8 cellular contexts compared by ENCODE assay signal in the genomic region with DNA sequence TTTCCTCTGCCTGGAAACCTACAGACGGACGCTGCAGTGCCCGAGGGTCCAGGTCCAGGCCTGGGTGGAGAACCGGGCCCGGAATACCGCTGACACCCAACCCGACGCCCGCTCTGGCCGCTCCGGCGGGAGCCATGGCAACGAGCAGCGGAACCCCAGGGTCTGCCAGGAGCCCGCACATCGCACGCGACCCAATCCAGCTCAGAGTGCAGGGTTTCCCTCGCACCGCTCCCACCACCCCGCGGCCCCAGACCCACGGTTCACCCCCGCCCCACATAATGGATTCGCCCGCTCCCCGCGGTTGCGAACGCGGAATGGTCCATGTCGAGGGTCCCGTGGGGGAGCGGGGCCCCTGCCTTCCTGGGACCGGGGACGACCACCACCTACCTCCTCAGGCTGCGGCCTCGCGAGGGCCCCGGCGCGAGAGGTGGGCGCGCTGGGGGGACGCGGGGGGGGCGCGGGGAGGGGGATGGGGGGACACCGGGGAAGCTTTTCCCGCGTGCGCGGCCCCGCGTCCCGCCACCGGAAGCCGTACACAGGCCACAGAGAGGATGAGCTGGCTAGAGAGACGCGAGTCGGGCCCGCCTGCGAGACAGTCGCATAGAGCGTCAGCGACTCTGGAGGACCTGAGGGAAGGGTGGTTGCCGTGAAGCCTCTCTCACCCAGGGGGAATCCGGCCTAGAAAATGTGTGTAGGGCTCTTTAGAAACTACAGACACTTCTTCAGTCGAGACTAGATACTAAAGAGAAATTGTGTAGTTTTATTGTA.
DNase-seq lines count a peak whose midpoint lies in the region; ATAC-seq lines count a peak whose summit lies in the region.

Gene SSRP1, minus strand, starts transcription at position 550 of the 768 bp plus-strand sequence. CDS start 771 bp downstream, outside the sequence.

- ATAC-seq in GM18873 (IDR thresholded peaks at IDR 0.05; ENCODE audit: low FRiP score, unreplicated experiment), result peak; percentile 94
- peak; percentile 99 for ATAC-seq in HG03108 (IDR thresholded peaks at IDR 0.05; ENCODE audit: unreplicated experiment)

- DNase-seq in AG08395 (ENCODE audit: low spot score) (peak; percentile 94), NCI-H2196 treated with DMSO at 0.1 percent for 48 hours (lab: John Stamatoyannopoulos, UW; ENCODE audit: unreplicated experiment) (peak; percentile 85), islet precursor cell (peak; percentile 93)
- DNase-seq in activated CD4-positive, CD25-positive, alpha-beta regulatory T cell treated with anti-CD3 and anti-CD28 coated beads, Interleukin-2, amount 50 U/mL, for 16 hours (ENCODE audit: low read depth, low spot score), result peak; percentile 75
- peak; percentile 84 for DNase-seq in central memory CD4-positive, alpha-beta T cell
- DNase-seq in stimulated activated CD4-positive, alpha-beta T cell treated with anti-CD3 and anti-CD28 coated beads, Interleukin-12 subunit alpha, Interleukin-12 subunit beta, amount 100 ng/mL, for 48 hours (ENCODE audit: low read depth in 2 of 3, low spot score in 1 of 3), result peak; percentile 68 to 84 (median 84)

Comparison
In these comparisons a context has a peak if more than half of its experiments do, and no peak if none do; other contexts are left out.
1. Peak in every context shown above with its lines: DNase-seq and ATAC-seq.